In the genomic region with DNA sequence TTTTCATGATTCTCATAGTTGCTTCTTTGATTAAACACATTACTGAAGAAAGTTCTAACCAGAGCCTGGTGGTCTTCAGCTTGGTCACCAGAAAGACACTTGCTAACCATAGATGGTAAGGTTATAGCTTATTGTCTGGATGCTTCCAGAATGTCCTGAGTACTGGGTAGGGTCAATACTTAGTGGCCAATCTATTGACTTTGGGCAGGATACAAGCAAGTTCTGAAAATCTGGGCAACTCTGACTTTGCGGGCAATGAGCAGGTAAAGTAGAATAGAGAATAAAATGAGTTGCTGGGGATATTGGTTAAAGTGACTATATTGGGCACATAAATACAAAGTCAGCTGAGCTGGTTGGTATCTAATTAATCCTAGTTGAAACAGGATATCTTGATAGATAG, we compare ENCODE assay signal across 33 cellular contexts.
"Had no signal": no experiment of that assay in that cellular context is flagged by ENCODE, and none has a peak within 500 bp of the region (broad histone marks: within the 10 kb centered on the region; RNA-seq: fewer than 3 reads in every experiment).

No MANE protein-coding gene starts in this region.

- H3K27me3 ChIP-seq: MG63 had no signal

- H3K4me3 ChIP-seq: MG63 had no signal

- H3K36me3 ChIP-seq: MG63 had no signal

- DNase-seq: Karpas-422, Kasumi-1, MG63, MM.1S, MV-4-11, NCI-H1048, NCI-H1092, NCI-H1092 treated with DMSO at 0.1 percent for 48 hours, NCI-H1105, NCI-H1105 treated with DMSO at 0.1 percent for 48 hours, NCI-H1417, NCI-H1417 treated with DMSO at 0.1 percent for 48 hours, NCI-H1436, NCI-H1436 treated with DMSO at 0.1 percent for 48 hours, NCI-H146, NCI-H1694, NCI-H1694 treated with DMSO at 0.1 percent for 48 hours, NCI-H187, NCI-H187 treated with DMSO at 0.1 percent for 48 hours, NCI-H1930, NCI-H2029, NCI-H2029 treated with DMSO at 0.1 percent for 48 hours, NCI-H2081, NCI-H2081 treated with DMSO at 0.1 percent for 48 hours, NCI-H2107, NCI-H2171, NCI-H2227 treated with DMSO at 0.1 percent for 48 hours, NCI-H226, NCI-H345, NCI-H446, NCI-H446 treated with DMSO at 0.1 percent for 48 hours, NCI-H510A, NCI-H510A treated with DMSO at 0.1 percent for 48 hours had no signal
